10 cellular contexts compared by ENCODE assay signal in the genomic region with DNA sequence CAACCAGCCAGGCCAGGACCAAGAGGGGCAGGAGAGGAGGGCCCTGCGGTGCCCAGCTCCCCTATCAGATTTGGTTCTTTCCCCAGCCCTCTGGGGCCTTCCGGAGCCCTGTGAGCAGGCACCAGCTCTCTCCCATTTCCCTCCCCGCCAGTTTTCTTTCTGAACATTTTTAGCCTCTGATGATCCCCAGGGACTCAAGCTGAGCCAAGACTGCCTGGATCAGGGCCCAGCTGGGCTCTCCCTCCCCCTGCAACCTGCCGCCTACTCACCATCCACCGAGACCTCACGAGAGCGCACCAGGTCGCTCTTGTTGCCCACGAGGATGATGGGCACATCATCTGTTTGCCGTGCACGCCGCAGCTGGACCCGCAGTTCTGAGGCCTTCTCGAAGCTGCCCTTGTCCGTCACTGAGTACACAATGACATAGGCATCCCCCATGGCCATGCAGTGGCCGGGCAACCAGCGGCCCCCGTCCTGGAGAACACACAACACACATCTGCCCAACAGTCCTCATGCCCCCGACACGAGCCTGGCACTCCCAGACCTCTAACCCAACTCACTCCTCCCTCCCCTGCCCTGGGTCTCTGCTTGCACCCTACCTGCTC. TPM values are rescaled to one million over a fixed set of nuclear protein-coding genes. Genes with fewer than 3 reads are reported as not detected.
DNase-seq lines count a peak whose midpoint lies in the region; ATAC-seq and TF ChIP-seq lines count a peak whose summit lies in the region.
"Had no signal": no experiment of that assay in that cellular context is flagged by ENCODE, and none has a peak within 500 bp of the region (broad histone marks: within the 10 kb centered on the region; RNA-seq: fewer than 3 reads in every experiment).

No MANE protein-coding gene starts in this region.

- TF ChIP-seq CTCF in Peyer's patch (IDR thresholded peaks at IDR 0.05) = no peak
- no peak for TF ChIP-seq CTCF in gastrocnemius medialis (IDR thresholded peaks at IDR 0.05 in 4 of 5, conservative IDR thresholded peaks at IDR 0.05 in 1 of 5)

- H3K4me1 ChIP-seq in Peyer's patch (peaks cover 0 to 40% (median 8%) of the 10 kb centered on the region in 4 donors), gastrocnemius medialis (peaks cover 56 to 85% of the 10 kb centered on the region in 2 donors)

- H3K27ac ChIP-seq in Peyer's patch (peak overlapping the region in 3 of 4 donors; percentile 23 to 81 (median 38)), gastrocnemius medialis (peak overlapping the region; percentile 91 to 99 (median 96))
- H3K27ac ChIP-seq: epithelial cell of prostate had no signal

- intact Hi-C loops in Right ventricle myocardium superior (cut with DNase I) (loop anchor here (2.0 kb wide), 1 partner anchor 17 kb away; no protein-coding TSS in a partner anchor), gastrocnemius medialis (cut with DNase I; ENCODE audit: low total_unique reads) (no loop called here)

- TF ChIP-seq POLR2A in Peyer's patch (IDR thresholded peaks at IDR 0.05) = no peak
- peak; percentile 39 to 55 for TF ChIP-seq POLR2A in gastrocnemius medialis (IDR thresholded peaks at IDR 0.05)

- in situ Hi-C loops in G401 (cut with HindIII; ENCODE audit: low sequenced_read_pairs) (no loop called here), gastrocnemius medialis (cut with MboI; ENCODE audit: low sequenced_read_pairs in 4 of 4) (no loop called here)

- H3K9me3 ChIP-seq in Peyer's patch = no peaks in the 10 kb centered on the region
- H3K9me3 ChIP-seq in gastrocnemius medialis = no peaks in the 10 kb centered on the region

- peak; percentile 34 for ATAC-seq in Right ventricle myocardium superior (ENCODE audit: poor library complexity)
- peak; percentile 1 to 2 for ATAC-seq in gastrocnemius medialis
- ATAC-seq in HG03108 (IDR thresholded peaks at IDR 0.05; ENCODE audit: unreplicated experiment) = no peak
- no peak for ATAC-seq in GM18502 (IDR thresholded peaks at IDR 0.05; ENCODE audit: poor library complexity, unreplicated experiment)

- H3K4me3 ChIP-seq in Peyer's patch (peak overlapping the region in 2 of 4 donors; percentile 0 to 59), gastrocnemius medialis (peak overlapping the region; percentile 57 to 79 (median 72))

- DNase-seq in G401 (ENCODE audit: low spot score) (peak; percentile 63), Peyer's patch (no peak), Right ventricle myocardium superior (peak; percentile 75), gastrocnemius medialis (peak; percentile 66 to 84), GM19240 (ENCODE audit: insufficient read length, low spot score) (no peak)
- no peak for DNase-seq in activated CD8-positive, alpha-beta memory T cell treated with anti-CD3 and anti-CD28 coated beads, Interleukin-2, amount 50 U/mL, for 4 hours
- DNase-seq: naive B cell had no signal

- H3K36me3 ChIP-seq in Peyer's patch (no peaks in the 10 kb centered on the region), gastrocnemius medialis (peaks cover 0 to 20% of the 10 kb centered on the region in 2 donors)

- H3K27me3 ChIP-seq in Peyer's patch (no peaks in the 10 kb centered on the region), gastrocnemius medialis (no peaks in the 10 kb centered on the region)

RNA-seq across cellular contexts. Expression of a gene that starts 2.0 kb away (rescaled TPM):
- total RNA-seq in G401 (2014; rRNA removed; shearing (Covaris generic)) = 0.25 TPM in 1 of 2 replicates, not detected in the other
- total RNA-seq in Peyer's patch = 1 to 10 TPM in 3 of 4 donors, under 1 TPM in 1; 0.53 to 4.1 (median 2.8) TPM
- total RNA-seq in Right ventricle myocardium superior = 95.4 TPM
- 1,000 to 10,000 TPM in 1 of 4 donors, 100 to 1,000 TPM in 3; 286 to 1,191 (median 655) TPM for total RNA-seq in gastrocnemius medialis

RNA-seq across cellular contexts. Expression of a gene that starts 4.7 kb away (rescaled TPM):
- total RNA-seq in G401 (2014; rRNA removed; shearing (Covaris generic)) = 0.25 TPM in 1 of 2 replicates, not detected in the other
- total RNA-seq in Peyer's patch = 10 to 100 TPM in 3 of 4 donors, not detected in 1; 11.3 to 19.5 (median 15.4) TPM
- 0.13 TPM for total RNA-seq in Right ventricle myocardium superior
- under 1 TPM in 3 of 4 donors, not detected in 1; 0.10 to 0.87 (median 0.16) TPM for total RNA-seq in gastrocnemius medialis

RNA-seq across cellular contexts. Expression of a gene that starts 10.9 kb away (rescaled TPM):
- total RNA-seq in G401 (2014; rRNA removed; shearing (Covaris generic)) = 140 and 172 TPM in 2 replicates
- 10 to 100 TPM; 28.1 to 72.7 (median 55.2) TPM for total RNA-seq in Peyer's patch
- total RNA-seq in Right ventricle myocardium superior = 103 TPM
- total RNA-seq in gastrocnemius medialis = 100 to 1,000 TPM; 189 to 338 (median 264) TPM

RNA-seq across cellular contexts. Expression of a gene that starts 12.0 kb away (rescaled TPM):
- total RNA-seq in G401 (2014; rRNA removed; shearing (Covaris generic)) = 41.2 and 45.0 TPM in 2 replicates
- total RNA-seq in Peyer's patch (1,000 to 10,000 TPM in 3 of 4 donors, 100 to 1,000 TPM in 1; 113 to 4,512 (median 3,000) TPM), Right ventricle myocardium superior (114 TPM), gastrocnemius medialis (10 to 100 TPM; 25.6 to 48.2 (median 37.7) TPM)

RNA-seq across cellular contexts. Expression of a gene that starts 37.7 kb away (rescaled TPM):
- total RNA-seq in G401 (2014; rRNA removed; shearing (Covaris generic)) = 3.8 and 4.9 TPM in 2 replicates
- 100 to 1,000 TPM in 3 of 4 donors, 10 to 100 TPM in 1; 28.9 to 227 (median 161) TPM for total RNA-seq in Peyer's patch
- 2.0 TPM for total RNA-seq in Right ventricle myocardium superior
- total RNA-seq in gastrocnemius medialis = 10 to 100 TPM; 10.3 to 30.3 (median 12.9) TPM

Comparison
In these comparisons a context has a peak if more than half of its experiments do, and no peak if none do; other contexts are left out.
1. DNase-seq: peak in G401 (single experiment), Right ventricle myocardium superior (single experiment) and gastrocnemius medialis (2 of 2); none in Peyer's patch (0 of 3), activated CD8-positive, alpha-beta memory T cell treated with anti-CD3 and anti-CD28 coated beads, Interleukin-2, amount 50 U/mL, for 4 hours (single experiment) and GM19240 (single experiment).
2. POLR2A ChIP-seq: peak in gastrocnemius medialis (2 of 2); none in Peyer's patch (0 of 2).
3. ATAC-seq: peak in Right ventricle myocardium superior (single experiment) and gastrocnemius medialis (2 of 2); none in HG03108 (single experiment) and GM18502 (single experiment).
4. RNA of a gene that starts 2.0 kb away (total RNA-seq): 286 to 1,191 TPM in gastrocnemius medialis and 95.4 TPM in Right ventricle myocardium superior (single experiment); 0.53 to 4.1 TPM in Peyer's patch and 0.25 TPM in G401; every median in the first group is over 10 times any median in the second.